31 cellular contexts compared by ENCODE assay signal in genomic region chr14:39364509-39364908, GRCh38.
"Had no signal": no experiment of that assay in that cellular context is flagged by ENCODE, and none has a peak within 500 bp of the region (broad histone marks: within the 10 kb centered on the region; RNA-seq: fewer than 3 reads in every experiment).

No MANE protein-coding gene starts in this region.

- H3K27me3 Mint-ChIP-seq: progenitor cell of endocrine pancreas; stimulated activated memory B cell treated with anti-CD40 and anti-IgM and Interleukin-4, amounts not matched to agents 10 μg/mL and 1 μg/mL and 100 μg/mL, for 72 hours; stimulated activated naive CD8-positive, alpha-beta T cell treated with anti-CD3 and anti-CD28 coated beads, Interleukin-15, amount 100 ng/mL, for 72 hours; type B pancreatic cell had no signal

- ATAC-seq: natural killer cell; psoas muscle; right cardiac atrium; sciatic nerve; stimulated activated memory B cell treated with anti-CD40 and anti-IgM and Interleukin-4, amounts not matched to agents 10 μg/mL and 1 μg/mL and 100 μg/mL, for 72 hours; stimulated activated naive CD8-positive, alpha-beta T cell treated with anti-CD3 and anti-CD28 coated beads, Interleukin-15, amount 100 ng/mL, for 72 hours; stimulated activated naive CD8-positive, alpha-beta T cell treated with anti-CD3 and anti-CD28 coated beads, Interleukin-15, Interleukin-2, amounts not matched to agents 100 U/mL and 50 U/mL, for 24 hours; upper lobe of right lung had no signal

- H2AFZ ChIP-seq: neural progenitor cell, parathyroid adenoma had no signal

- H3K4me3 Mint-ChIP-seq: natural killer cell; nephron; neural progenitor cell; stimulated activated memory B cell treated with anti-CD40 and anti-IgM and Interleukin-4, amounts not matched to agents 10 μg/mL and 1 μg/mL and 100 μg/mL, for 72 hours; stimulated activated naive CD8-positive, alpha-beta T cell treated with anti-CD3 and anti-CD28 coated beads, Interleukin-15, amount 100 ng/mL, for 72 hours; type B pancreatic cell had no signal

- DNase-seq: natural killer cell; occipital lobe; ovary; posterior cingulate gyrus; psoas muscle; right cardiac atrium; spleen; stimulated activated CD4-positive, alpha-beta T cell treated with anti-CD3 and anti-CD28 coated beads, Interleukin-12 subunit alpha, Interleukin-12 subunit beta, amount 100 ng/mL, for 4 hours; stimulated activated CD4-positive, alpha-beta T cell treated with anti-CD3 and anti-CD28 coated beads, Interleukin-1b, Interleukin-23, amount 100 ng/mL, for 48 hours; stimulated activated CD4-positive, alpha-beta T cell treated with anti-CD3 and anti-CD28 coated beads, Interleukin-4, amount 100 ng/mL, for 1 hour; stimulated activated CD4-positive, alpha-beta T cell treated with anti-CD3 and anti-CD28 coated beads, Interleukin-4, amount 100 ng/mL, for 4 hours; stimulated activated CD8-positive, alpha-beta memory T cell treated with anti-CD3 and anti-CD28 coated beads, Interleukin-4, amount 100 ng/mL, for 48 hours; stimulated activated naive CD4-positive, alpha-beta T cell; stimulated activated naive CD8-positive, alpha-beta T cell treated with anti-CD3 and anti-CD28 coated beads, Interleukin-15, amount 100 ng/mL, for 72 hours; stimulated activated naive CD8-positive, alpha-beta T cell treated with anti-CD3 and anti-CD28 coated beads, Interleukin-15, Interleukin-2, amounts not matched to agents 100 U/mL and 50 U/mL, for 24 hours; substantia nigra; testis; tibial artery; transverse colon; upper lobe of right lung; uterus had no signal

- H3K27ac Mint-ChIP-seq: nephron; neural progenitor cell; progenitor cell of endocrine pancreas; stimulated activated memory B cell treated with anti-CD40 and anti-IgM and Interleukin-4, amounts not matched to agents 10 μg/mL and 1 μg/mL and 100 μg/mL, for 72 hours; stimulated activated naive CD8-positive, alpha-beta T cell treated with anti-CD3 and anti-CD28 coated beads, Interleukin-15, amount 100 ng/mL, for 72 hours; type B pancreatic cell had no signal

- H3K27ac ChIP-seq: neural progenitor cell, ovary, parathyroid adenoma, psoas muscle, skin epidermis, spleen, suprapubic skin, testis, tibial artery, transverse colon, upper lobe of right lung, uterus had no signal

- H3K9me3 ChIP-seq: ovary, suprapubic skin, testis had no signal

- H3K4me1 Mint-ChIP-seq: nephron; stimulated activated naive CD8-positive, alpha-beta T cell treated with anti-CD3 and anti-CD28 coated beads, Interleukin-15, amount 100 ng/mL, for 72 hours had no signal

- H3K36me3 ChIP-seq: neural progenitor cell, ovary, upper lobe of right lung, uterus had no signal

- H3K9me3 Mint-ChIP-seq: type B pancreatic cell had no signal

- H3K27me3 ChIP-seq: neural progenitor cell, ovary, spleen, suprapubic skin, testis, tibial artery, transverse colon, upper lobe of right lung, uterus had no signal

- H3K4me2 ChIP-seq: neural progenitor cell, smooth muscle cell had no signal

- H3K9ac ChIP-seq: neural progenitor cell, parathyroid adenoma had no signal

- H3K4me1 ChIP-seq: spleen, suprapubic skin, testis, transverse colon, upper lobe of right lung, uterus had no signal

- H3K4me3 ChIP-seq: neural progenitor cell, ovary, psoas muscle, skin epidermis, smooth muscle cell, spleen, suprapubic skin, testis, tibial artery, transverse colon, upper lobe of right lung, uterus had no signal
